Comparison of ENCODE assay signal across 8 cellular contexts in genomic region chr1:173202430-173203145, GRCh38. TPM values are rescaled to one million over a fixed set of nuclear protein-coding genes. Genes with fewer than 3 reads are reported as not detected.
DNase-seq lines count a peak whose midpoint lies in the region; ATAC-seq, FAIRE-seq and TF ChIP-seq lines count a peak whose summit lies in the region.

No MANE protein-coding gene starts in this region.

- H3K36me3 ChIP-seq in neuronal stem cell (replicated peaks in 1 of 2; ENCODE audit: control insufficient read depth in 2 of 2, insufficient read depth in 2 of 2, low read length in 2 of 2), result no peaks in the 10 kb centered on the region
- H3K36me3 ChIP-seq in CD4-positive, alpha-beta memory T cell (ENCODE audit: insufficient read depth, low read length), result no peaks in the 10 kb centered on the region

- no peak overlapping the region for H3K14ac ChIP-seq in neuronal stem cell (ENCODE audit: low read length)

- no peaks in the 10 kb centered on the region; the same call in 1 of the 2 replicates for H3K9me3 Mint-ChIP-seq in HFFc6
- H3K9me3 Mint-ChIP-seq in CD4-positive, alpha-beta memory T cell, result no peaks in the 10 kb centered on the region

- no peaks in the 10 kb centered on the region for H3K79me1 ChIP-seq in neuronal stem cell (ENCODE audit: low read depth, low read length)

- no peaks in the 10 kb centered on the region for H3K27me3 ChIP-seq in neuronal stem cell (ENCODE audit: control insufficient read depth in 3 of 3, insufficient read depth in 3 of 3, low read depth in 1 of 3, low read length in 3 of 3)
- no peaks in the 10 kb centered on the region for H3K27me3 ChIP-seq in CD4-positive, alpha-beta memory T cell (ENCODE audit: insufficient read depth, low read length)

- no CpG with 5 or more reads among the region's 5 CpGs for WGBS in neuronal stem cell (ENCODE audit: extremely low coverage in 2 of 2, insufficient read length in 2 of 2, insufficient replicate concordance in 1 of 2), 2 donors

- H2BK15ac ChIP-seq in neuronal stem cell (ENCODE audit: low read length), result no peak overlapping the region

- no peak overlapping the region for H3K9ac ChIP-seq in neuronal stem cell (ENCODE audit: low read depth, low read length, poor library complexity)

- H4K8ac ChIP-seq in neuronal stem cell (ENCODE audit: low read depth, low read length), result peak overlapping the region; percentile 1

- no peak overlapping the region for H4K91ac ChIP-seq in neuronal stem cell (ENCODE audit: low read depth, low read length, poor library complexity)

- peaks cover 59% of the 10 kb centered on the region for H3K4me1 Mint-ChIP-seq in HFFc6 (ENCODE audit: low read depth)
- peaks cover 31 to 47% (median 37%) of the 10 kb centered on the region in 4 donors for H3K4me1 Mint-ChIP-seq in CD4-positive, alpha-beta memory T cell

- no peak overlapping the region for H3K27ac ChIP-seq in neuronal stem cell (replicated peaks; ENCODE audit: low read length)
- H3K27ac ChIP-seq in CD4-positive, alpha-beta memory T cell (ENCODE audit: low read depth, low read length), result no peak overlapping the region

- H3K4me3 ChIP-seq in neuronal stem cell (ENCODE audit: low read length in 2 of 2), result no peak overlapping the region
- H3K4me3 ChIP-seq in CD4-positive, alpha-beta memory T cell (ENCODE audit: low read length in 2 of 2), result no peak overlapping the region

- peak overlapping the region; percentile 58 for H3K27ac Mint-ChIP-seq in HFFc6
- peak overlapping the region in 3 of 7 donors; percentile 3 to 88 (median 66) for H3K27ac Mint-ChIP-seq in CD4-positive, alpha-beta memory T cell

- H3K4me3 Mint-ChIP-seq in HFFc6, result no peak overlapping the region
- H3K4me3 Mint-ChIP-seq in CD4-positive, alpha-beta memory T cell, result no peak overlapping the region

- H3K27me3 Mint-ChIP-seq in HFFc6 (ENCODE audit: insufficient read depth), result peaks cover 2% of the 10 kb centered on the region; the same call in 1 of the 2 replicates
- no peaks in the 10 kb centered on the region for H3K27me3 Mint-ChIP-seq in CD4-positive, alpha-beta memory T cell

- H3K36me3 Mint-ChIP-seq in HFFc6 (ENCODE audit: low read depth), result 0 out of 2 replicates have a peak, but pooled peaks cover 14% of the 10 kb centered on the region
- no peaks in the 10 kb centered on the region for H3K36me3 Mint-ChIP-seq in CD4-positive, alpha-beta memory T cell

- no peak overlapping the region for H3K18ac ChIP-seq in neuronal stem cell (ENCODE audit: low read length)

- H2BK5ac ChIP-seq in neuronal stem cell (ENCODE audit: low read length), result no peak overlapping the region

- H2AK5ac ChIP-seq in neuronal stem cell (ENCODE audit: low read depth, low read length), result no peak overlapping the region

- POLR2A ChIA-PET in CD4-positive, alpha-beta memory T cell (lab: Charles Lee; ENCODE audit: partially characterized antibody), result interaction anchor here (1.3 to 3.0 kb wide), 3 partner anchors 375 to 457 kb away, joined by 3 to 16 read pairs (median 10); no protein-coding TSS in a partner anchor

- TF ChIP-seq CTCF in D721Med (IDR thresholded peaks at IDR 0.05; ENCODE audit: insufficient read depth, missing control alignments), result peak; percentile 95
- peak; percentile 87 for TF ChIP-seq CTCF in HFFc6 (IDR thresholded peaks at IDR 0.05)

- H2BK120ac ChIP-seq in neuronal stem cell (ENCODE audit: low read depth, low read length), result no peak overlapping the region

- ATAC-seq in HG02840 (IDR thresholded peaks at IDR 0.05; ENCODE audit: low FRiP score, unreplicated experiment) (no peak), GM21825 (IDR thresholded peaks at IDR 0.05; ENCODE audit: unreplicated experiment) (no peak)

- H3K4me2 ChIP-seq in neuronal stem cell (ENCODE audit: insufficient read depth, low read length, poor library complexity, severe bottlenecking), result no peak overlapping the region

- H3K9me3 ChIP-seq in neuronal stem cell (replicated peaks in 1 of 2; ENCODE audit: control insufficient read depth in 2 of 2, insufficient read depth in 1 of 2, low read depth in 1 of 2, low read length in 2 of 2), result no peaks in the 10 kb centered on the region
- H3K9me3 ChIP-seq in CD4-positive, alpha-beta memory T cell (ENCODE audit: control insufficient read depth in 1 of 2, low read length in 2 of 2), result no peaks in the 10 kb centered on the region

- H2AFZ ChIP-seq in neuronal stem cell (ENCODE audit: low read length), result no peak overlapping the region

- H3K23ac ChIP-seq in neuronal stem cell (ENCODE audit: low read depth, low read length, poor library complexity), result no peak overlapping the region

- intact Hi-C loops in CD4-positive, alpha-beta memory T cell (cut with micrococcal nuclease), result loop anchor here (1.0 to 10.0 kb wide), 4 partner anchors 376 to 1542 kb away; no protein-coding TSS in a partner anchor

- CTCF ChIA-PET in CD4-positive, alpha-beta memory T cell (lab: Charles Lee; ENCODE audit: partially characterized antibody), result interaction anchor here (0.5 to 10.3 kb wide), 27 partner anchors 9 to 621 kb away, joined by 3 to 242 read pairs (median 3); partner anchors contain the start of gene DARS2

- DNase-seq in D721Med (ENCODE audit: insufficient read length, low spot score) (no peak), HFFc6 (peak; percentile 70), SK-N-DZ (ENCODE audit: low spot score) (peak; percentile 7), fibroblast of gingiva (ENCODE audit: low read depth) (peak; percentile 64), neuronal stem cell (ENCODE audit: low spot score) (peak; percentile 23)
- DNase-seq in CD4-positive, alpha-beta memory T cell, result no peak

- peak; percentile 89 for FAIRE-seq in D721Med (lab: Jason Lieb, UNC)

- peaks cover 0 to 9% of the 10 kb centered on the region in 2 donors for H3K4me1 ChIP-seq in neuronal stem cell (ENCODE audit: control insufficient read depth in 2 of 2, insufficient read depth in 1 of 2, low read depth in 1 of 2, low read length in 2 of 2)
- H3K4me1 ChIP-seq in CD4-positive, alpha-beta memory T cell (ENCODE audit: insufficient read depth, low read length), result peaks cover 41% of the 10 kb centered on the region

- H3K4ac ChIP-seq in neuronal stem cell (ENCODE audit: low read length), result no peak overlapping the region

- no peak overlapping the region for H2BK12ac ChIP-seq in neuronal stem cell (ENCODE audit: low read length)

RNA-seq across cellular contexts. Expression of gene TNFSF4, which starts 4.5 kb away (rescaled TPM):
- 1 to 10 TPM in 2 of 6 experiments, under 1 TPM in 4; 0.68 to 2.0 (median 0.74) TPM for total RNA-seq in HFFc6 (2021; fragmentation: NEBNext Ultra II Directional; extraction: Animal tissue kit (Norgen Biotek cat#: 25700))
- 0.06 and 0.09 TPM in 2 replicates for polyA plus RNA-seq in SK-N-DZ (2014; cell fraction: cytosol; rRNA removed)
- 0.20 and 0.42 TPM in 2 replicates for polyA plus RNA-seq in SK-N-DZ (2014; cell fraction: nucleus; rRNA removed)
- polyA plus RNA-seq in neuronal stem cell (2013, experiment 1 of 2), result 0.60 TPM
- 0.62 TPM for polyA plus RNA-seq in neuronal stem cell (2013, experiment 2 of 2)
- total RNA-seq in CD4-positive, alpha-beta memory T cell, result 1 to 10 TPM; 3.9 TPM
- under 1 TPM; 0.18 to 0.96 TPM for polyA plus RNA-seq in CD4-positive, alpha-beta memory T cell

Comparison
In these comparisons a context has a peak if more than half of its experiments do, and no peak if none do; other contexts are left out.
1. DNase-seq: peak in HFFc6 (single experiment), SK-N-DZ (single experiment), fibroblast of gingiva (single experiment) and neuronal stem cell (single experiment); none in D721Med (single experiment) and CD4-positive, alpha-beta memory T cell (0 of 5).